22 cellular contexts compared by ENCODE assay signal in the genomic region with DNA sequence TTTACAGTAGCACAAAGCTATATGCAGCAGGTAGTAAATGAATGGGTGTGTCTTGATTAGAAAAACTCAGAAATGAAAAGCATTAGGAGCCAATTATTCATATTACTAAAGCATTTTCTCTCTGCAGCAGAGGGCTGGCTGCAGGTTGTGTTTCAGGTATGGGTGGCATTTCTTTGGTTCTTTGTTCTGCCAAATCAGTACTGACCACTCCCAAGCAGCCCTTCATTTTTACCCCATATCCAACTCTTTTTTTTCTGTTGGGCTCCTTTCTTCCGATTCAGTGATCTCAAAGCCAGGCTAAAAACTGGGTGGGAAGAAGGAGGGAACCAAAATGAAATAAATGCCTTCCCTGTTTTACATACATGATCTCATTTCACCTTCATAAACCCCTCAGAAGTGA.
"Had no signal": no experiment of that assay in that cellular context is flagged by ENCODE, and none has a peak within 500 bp of the region (broad histone marks: within the 10 kb centered on the region; RNA-seq: fewer than 3 reads in every experiment).

No MANE protein-coding gene starts in this region.

- H3K4me3 Mint-ChIP-seq: activated B cell treated with CpG ODN at 0.5 μM for 24 hours; activated CD4-positive, alpha-beta T cell treated with anti-CD3 and anti-CD28 coated beads, Interleukin-2, amount 10 ng/mL, durations not matched to agents 24 days and 14 days; activated naive CD4-positive, alpha-beta T cell treated with anti-CD3 and anti-CD28 coated beads for 36 hours; activated naive CD8-positive, alpha-beta T cell; activated T-helper 17 cell treated with anti-CD3 and anti-CD28 coated beads, Interleukin-2, amount 50 U/mL, for 72 hours; T-helper 17 cell had no signal

- H3K36me3 Mint-ChIP-seq: activated naive CD8-positive, alpha-beta T cell had no signal

- H3K4me1 Mint-ChIP-seq: activated B cell treated with CpG ODN at 0.5 μM for 24 hours; activated T-helper 17 cell treated with anti-CD3 and anti-CD28 coated beads, Interleukin-2, amount 50 U/mL, for 72 hours; T-helper 17 cell had no signal

- H3K27me3 Mint-ChIP-seq: activated B cell treated with CpG ODN at 0.5 μM for 24 hours had no signal

- H3K27ac ChIP-seq: brain microvascular endothelial cell had no signal

- H3K36me3 ChIP-seq: brain microvascular endothelial cell had no signal

- H3K9me3 Mint-ChIP-seq: activated B cell treated with CpG ODN at 0.5 μM for 24 hours; activated CD4-positive, alpha-beta T cell treated with anti-CD3 and anti-CD28 coated beads, Interleukin-2, amount 10 ng/mL, durations not matched to agents 24 days and 14 days; activated naive CD4-positive, alpha-beta T cell treated with anti-CD3 and anti-CD28 coated beads for 36 hours; activated T-helper 17 cell treated with anti-CD3 and anti-CD28 coated beads, Interleukin-2, amount 50 U/mL, for 72 hours had no signal

- DNase-seq: activated B cell treated with CpG ODN at 0.5 μM for 24 hours; activated CD4-positive, alpha-beta T cell treated with anti-CD3 and anti-CD28 coated beads for 1 hour; activated CD4-positive, alpha-beta T cell treated with anti-CD3 and anti-CD28 coated beads, Interleukin-2, amount 10 ng/mL, durations not matched to agents 24 days and 14 days; activated CD4-positive, alpha-beta T cell treated with anti-CD3 and anti-CD28 coated beads, Interleukin-2, amount 50 U/mL, for 48 hours; activated gamma-delta T cell; activated naive CD4-positive, alpha-beta T cell treated with anti-CD3 and anti-CD28 coated beads for 36 hours; activated T-cell treated with anti-CD3 and anti-CD28 coated beads, Interleukin-2, amount 50 U/mL, for 48 hours; brain microvascular endothelial cell; caudate nucleus; Kasumi-1; NCI-H1048; NCI-H146; NCI-H187 treated with DMSO at 0.1 percent for 48 hours; NCI-H2081 treated with DMSO at 0.1 percent for 48 hours; NCI-H446; NCI-H524; PC-3; SIG-M5; T-helper 17 cell; T-helper 9 cell had no signal

- H3K27me3 ChIP-seq: brain microvascular endothelial cell had no signal

- H3K27ac Mint-ChIP-seq: activated B cell treated with CpG ODN at 0.5 μM for 24 hours; activated CD4-positive, alpha-beta T cell treated with anti-CD3 and anti-CD28 coated beads, Interleukin-2, amount 10 ng/mL, durations not matched to agents 24 days and 14 days; activated naive CD4-positive, alpha-beta T cell treated with anti-CD3 and anti-CD28 coated beads for 36 hours; activated naive CD8-positive, alpha-beta T cell; activated T-helper 17 cell treated with anti-CD3 and anti-CD28 coated beads, Interleukin-2, amount 50 U/mL, for 72 hours; T-helper 17 cell had no signal

- ATAC-seq: activated T-helper 17 cell treated with anti-CD3 and anti-CD28 coated beads, Interleukin-2, amount 50 U/mL, for 72 hours; PC-3; T-helper 17 cell had no signal
